In the genomic region with DNA sequence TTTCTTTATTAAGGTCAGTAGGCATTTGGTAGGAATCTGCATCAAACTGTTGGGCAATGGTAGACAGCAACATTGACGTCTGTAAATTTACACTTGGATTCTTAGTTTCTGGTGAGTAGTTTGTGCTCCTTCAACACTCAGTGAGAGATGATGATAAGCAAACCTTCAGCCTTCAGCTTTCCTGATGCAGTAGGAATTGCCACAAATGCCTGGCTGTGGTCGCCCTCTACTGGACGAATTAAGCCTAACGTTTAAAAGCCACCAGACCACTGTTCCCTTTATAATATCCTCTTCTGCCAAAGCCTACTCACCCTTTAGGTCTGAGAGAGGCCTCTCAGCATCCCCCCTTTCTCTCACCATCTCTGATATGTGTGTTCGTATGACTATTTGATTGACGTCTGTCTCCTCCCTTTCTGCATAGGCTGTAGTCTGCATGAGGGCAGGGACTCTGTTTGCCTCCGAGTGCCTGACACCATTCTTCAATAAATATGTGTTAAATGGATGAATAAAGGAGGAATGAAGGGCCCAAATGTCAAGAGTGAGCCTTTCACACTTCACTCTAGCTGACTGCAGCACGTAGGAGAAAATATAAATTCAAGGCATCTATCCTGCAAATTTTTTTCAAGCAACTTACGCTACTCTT, we compare ENCODE assay signal across 8 cellular contexts. TPM values are rescaled to one million over a fixed set of nuclear protein-coding genes. Genes with fewer than 3 reads are reported as not detected.
A peak's percentile ranks its signal among the peaks of the same experiment; 100 is the strongest.
DNase-seq lines count a peak whose midpoint lies in the region; ATAC-seq and TF ChIP-seq lines count a peak whose summit lies in the region.

No MANE protein-coding gene starts in this region.

- DNase-seq in BE2C, result peak; percentile 73
- peak; percentile 36 for DNase-seq in NCI-H526 treated with DMSO at 0.1 percent for 48 hours (lab: John Stamatoyannopoulos, UW)
- peak; percentile 50 to 65 for DNase-seq in activated CD4-positive, alpha-beta T cell treated with anti-CD3 and anti-CD28 coated beads, Interleukin-2, amount 50 U/mL, for 48 hours
- peak in 2 of 3 donors; percentile 1 to 36 for DNase-seq in effector memory CD4-positive, alpha-beta T cell
- peak; percentile 74 for DNase-seq in mesendoderm
- DNase-seq in stimulated activated CD8-positive, alpha-beta memory T cell treated with anti-CD3 and anti-CD28 coated beads, Interleukin-7, amount 100 ng/mL, for 24 hours (ENCODE audit: low read depth), result peak; percentile 12

- H3K4me3 ChIP-seq in BE2C (ENCODE audit: low read depth, low read length) (no peak overlapping the region), mesendoderm (ENCODE audit: low read length) (no peak overlapping the region)
- no peak overlapping the region for H3K4me3 ChIP-seq in effector memory CD4-positive, alpha-beta T cell (ENCODE audit: insufficient read depth, low read depth, low read length, poor library complexity, severe bottlenecking)

- no peak overlapping the region for H2AK5ac ChIP-seq in mesendoderm (ENCODE audit: low read length)

- no peak overlapping the region for H3K4ac ChIP-seq in mesendoderm (ENCODE audit: low read depth, low read length)

- no peaks in the 10 kb centered on the region for H3K79me2 ChIP-seq in mesendoderm (ENCODE audit: control insufficient read depth, insufficient read depth, low read length)

- no peak overlapping the region for H2BK5ac ChIP-seq in mesendoderm (ENCODE audit: low read length)

- H3K9ac ChIP-seq in mesendoderm (ENCODE audit: low read length), result no peak overlapping the region

- H3K23ac ChIP-seq in mesendoderm (ENCODE audit: low read length), result no peak overlapping the region

- TF ChIP-seq CTCF in BE2C (IDR thresholded peaks at IDR 0.05; ENCODE audit: low read depth, low read length), result peak; percentile 51

- ATAC-seq in GM19023 (IDR thresholded peaks at IDR 0.05; ENCODE audit: unreplicated experiment) (peak; percentile 86), HG03175 (IDR thresholded peaks at IDR 0.05; ENCODE audit: unreplicated experiment) (peak; percentile 91)

- H2BK120ac ChIP-seq in mesendoderm (ENCODE audit: low read depth, low read length), result no peak overlapping the region

- H4K8ac ChIP-seq in mesendoderm (ENCODE audit: low read depth, low read length), result no peak overlapping the region

- H3K27ac ChIP-seq in effector memory CD4-positive, alpha-beta T cell (ENCODE audit: insufficient read depth, low read length, poor library complexity, severe bottlenecking), result no peak overlapping the region
- no peak overlapping the region for H3K27ac ChIP-seq in mesendoderm (ENCODE audit: low read depth, low read length)

- H3K4me1 ChIP-seq in BE2C (peaks cover 6% of the 10 kb centered on the region), mesendoderm (ENCODE audit: control insufficient read depth, low read depth, low read length) (no peaks in the 10 kb centered on the region)
- no peaks in the 10 kb centered on the region for H3K4me1 ChIP-seq in effector memory CD4-positive, alpha-beta T cell (ENCODE audit: control insufficient read depth, insufficient read depth, low read length, poor library complexity, severe bottlenecking)

- no peaks in the 10 kb centered on the region for H3K9me3 ChIP-seq in BE2C
- no peaks in the 10 kb centered on the region for H3K9me3 ChIP-seq in effector memory CD4-positive, alpha-beta T cell (ENCODE audit: control insufficient read depth, low read length)

- H4K5ac ChIP-seq in mesendoderm (ENCODE audit: low read length), result no peak overlapping the region

- H3K56ac ChIP-seq in mesendoderm (ENCODE audit: low read length), result no peak overlapping the region

- no CpG with 5 or more reads among the region's 9 CpGs for WGBS in mesendoderm (ENCODE audit: extremely low coverage, insufficient coverage, low lambda C conversion rate)

- H3K4me2 ChIP-seq in mesendoderm (ENCODE audit: low read length), result no peak overlapping the region

- no peaks in the 10 kb centered on the region for H3K79me1 ChIP-seq in mesendoderm (ENCODE audit: low read length)

- H3K27me3 ChIP-seq in BE2C (no peaks in the 10 kb centered on the region), mesendoderm (ENCODE audit: insufficient read depth, low read length, poor library complexity) (no peaks in the 10 kb centered on the region)
- peaks cover 3% of the 10 kb centered on the region for H3K27me3 ChIP-seq in effector memory CD4-positive, alpha-beta T cell (replicated peaks; ENCODE audit: control insufficient read depth, insufficient read depth, low read length, poor library complexity, severe bottlenecking)

- H3K18ac ChIP-seq in mesendoderm (ENCODE audit: low read length), result no peak overlapping the region

- no peak overlapping the region for H2BK15ac ChIP-seq in mesendoderm (replicated peaks; ENCODE audit: low read depth)

- no peaks in the 10 kb centered on the region for H3K36me3 ChIP-seq in BE2C
- no peaks in the 10 kb centered on the region for H3K36me3 ChIP-seq in effector memory CD4-positive, alpha-beta T cell (ENCODE audit: control insufficient read depth, insufficient read depth, low read length)
- no peaks in the 10 kb centered on the region for H3K36me3 ChIP-seq in mesendoderm (ENCODE audit: control insufficient read depth, insufficient read depth, low read length)

RNA-seq across cellular contexts. Expression of gene PLEKHM3, which starts 47.0 kb away (rescaled TPM):
- 9.3 TPM for polyA plus RNA-seq in BE2C (2012; ENCODE audit: insufficient read depth, insufficient read length, low read depth)
- 2.7 TPM for polyA plus RNA-seq in mesendoderm (2013, experiment 1 of 2)
- 2.5 TPM for polyA plus RNA-seq in mesendoderm (2013, experiment 2 of 2)

RNA-seq across cellular contexts. Expression of gene CRYGD, which starts 52.0 kb away (rescaled TPM):
- polyA plus RNA-seq in BE2C (2012; ENCODE audit: insufficient read depth, insufficient read length, low read depth), result 33.2 TPM
- 2.1 TPM for polyA plus RNA-seq in mesendoderm (2013, experiment 1 of 2)
- 1.9 TPM for polyA plus RNA-seq in mesendoderm (2013, experiment 2 of 2)

RNA-seq across cellular contexts. Expression of gene CRYGC, which starts 57.3 kb away (rescaled TPM):
- not detected for polyA plus RNA-seq in BE2C (2012; ENCODE audit: insufficient read depth, insufficient read length, low read depth)
- not detected for polyA plus RNA-seq in mesendoderm (2013, experiment 1 of 2)
- not detected for polyA plus RNA-seq in mesendoderm (2013, experiment 2 of 2)

Comparison
In these comparisons a context has a peak if more than half of its experiments do, and no peak if none do; other contexts are left out.
1. DNase-seq: peak in every context shown above with its lines; median percentile 74 in mesendoderm; 73 in BE2C; 58 in activated CD4-positive, alpha-beta T cell treated with anti-CD3 and anti-CD28 coated beads, Interleukin-2, amount 50 U/mL, for 48 hours; 36 in NCI-H526 treated with DMSO at 0.1 percent for 48 hours; 18 in effector memory CD4-positive, alpha-beta T cell; 12 in stimulated activated CD8-positive, alpha-beta memory T cell treated with anti-CD3 and anti-CD28 coated beads, Interleukin-7, amount 100 ng/mL, for 24 hours.